Comparison of ENCODE assay signal across 2 cellular contexts in genomic region chr14:96739511-96739910, GRCh38.
TF ChIP-seq lines count a peak whose summit lies in the region.

No MANE protein-coding gene starts in this region.

TF ChIP-seq in HEK293, 187 proteins besides CTCF, POLR2A, EP300 and RAD21 (continued from another document):
- TF ChIP-seq SCRT2 (tag by site-specific recombination; IDR thresholded peaks at IDR 0.05): 0 out of 2 replicates have a peak, but pooled peaks have one; percentile 32
TF ChIP-seq in HEK293: peak in this region for 1.

TF ChIP-seq in HepG2, 621 proteins besides CTCF, POLR2A, EP300 and RAD21 (continued from another document):
- TF ChIP-seq TFDP1 (CRISPR knock-in tag; IDR thresholded peaks at IDR 0.05; ENCODE audit: borderline replicate concordance): no peak
- TF ChIP-seq ZNF484 (CRISPR knock-in tag; IDR thresholded peaks at IDR 0.05; ENCODE audit: borderline replicate concordance, low read depth): no peak
- TF ChIP-seq HNRNPLL (IDR thresholded peaks at IDR 0.05; ENCODE audit: low read depth, low read length, poor library complexity, severe bottlenecking): peak; percentile 71
- no peak for TF ChIP-seq ZBED4 (CRISPR knock-in tag; IDR thresholded peaks at IDR 0.05; ENCODE audit: borderline replicate concordance)
- no peak for TF ChIP-seq KLF9 (CRISPR knock-in tag; IDR thresholded peaks at IDR 0.05; ENCODE audit: low read depth)
- TF ChIP-seq AKNA (CRISPR knock-in tag; IDR thresholded peaks at IDR 0.05; ENCODE audit: borderline replicate concordance): no peak
- no peak for TF ChIP-seq PLRG1 (conservative IDR thresholded peaks at IDR 0.05)
- no peak for TF ChIP-seq ZBTB3 (CRISPR knock-in tag; IDR thresholded peaks at IDR 0.05; ENCODE audit: borderline replicate concordance, low read depth)
- TF ChIP-seq ZEB1 (IDR thresholded peaks at IDR 0.05; ENCODE audit: insufficient replicate concordance, low read depth): no peak
- peak; percentile 68 for TF ChIP-seq BHLHE40 (IDR thresholded peaks at IDR 0.05; ENCODE audit: low read length)
- peak; percentile 78; the same call in 1 of the 2 replicates for TF ChIP-seq CHD2 (IDR thresholded peaks at IDR 0.05; ENCODE audit: low read depth, low read length)
- no peak for TF ChIP-seq TRIM24 (CRISPR knock-in tag; IDR thresholded peaks at IDR 0.05)
- TF ChIP-seq SMAD1 (CRISPR knock-in tag; IDR thresholded peaks at IDR 0.05; ENCODE audit: borderline replicate concordance, low read depth): no peak
- no peak for TF ChIP-seq CERS6 (CRISPR knock-in tag; IDR thresholded peaks at IDR 0.05)
- TF ChIP-seq U2AF2 (IDR thresholded peaks at IDR 0.05; ENCODE audit: low read depth, low read length): no peak
- no peak for TF ChIP-seq IRF2 (CRISPR knock-in tag; IDR thresholded peaks at IDR 0.05)
- peak; percentile 65 for TF ChIP-seq HNF4A (CRISPR knock-in tag; IDR thresholded peaks at IDR 0.05)
